21 cellular contexts compared by ENCODE assay signal in the genomic region with DNA sequence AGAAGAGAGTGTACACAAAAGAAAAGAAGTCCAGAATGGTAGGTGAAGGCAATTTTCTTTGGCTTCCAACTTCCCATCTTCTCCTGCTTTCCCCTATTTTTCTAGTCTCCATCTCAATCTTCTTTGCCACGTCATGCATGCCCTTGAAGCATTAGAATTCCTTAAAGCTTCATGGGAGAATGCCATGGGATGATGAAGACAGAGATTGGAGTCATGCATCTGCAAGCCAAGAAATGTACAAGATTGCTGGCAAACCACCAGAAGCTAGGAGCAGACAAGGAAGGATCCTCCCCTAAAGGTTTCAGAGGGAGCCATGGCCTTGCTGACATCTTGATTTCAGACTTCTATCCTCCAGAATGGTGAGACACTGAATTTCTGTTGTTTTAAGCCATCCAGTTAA.
A peak's percentile ranks its signal among the peaks of the same experiment; 100 is the strongest.
DNase-seq lines count a peak whose midpoint lies in the region; ATAC-seq, FAIRE-seq and TF ChIP-seq lines count a peak whose summit lies in the region.
"Had no signal": no experiment of that assay in that cellular context is flagged by ENCODE, and none has a peak within 500 bp of the region (broad histone marks: within the 10 kb centered on the region; RNA-seq: fewer than 3 reads in every experiment).

No MANE protein-coding gene starts in this region.

- H2BK120ac ChIP-seq in IMR-90 (ENCODE audit: low read depth, low read length): peak overlapping the region; percentile 64

- H3K4ac ChIP-seq in IMR-90 (ENCODE audit: low read depth, low read length): peak overlapping the region; percentile 83

- H2BK15ac ChIP-seq in IMR-90 (ENCODE audit: low read depth, low read length): peak overlapping the region; percentile 54; the same call in 1 of the 3 replicates

- WGBS in IMR-90 (ENCODE audit: extremely low coverage in 2 of 2, insufficient read length in 1 of 2), 2 experiments: no CpG with 5 or more reads among the region's 1 CpG

- TF ChIP-seq CTCF in IMR-90 (conservative IDR thresholded peaks at IDR 0.05; ENCODE audit: low read depth, low read length): no peak
- TF ChIP-seq CTCF in kidney (IDR thresholded peaks at IDR 0.05; ENCODE audit: borderline replicate concordance, extremely low read depth, insufficient read depth): no peak

- dilution Hi-C loops in IMR-90 (cut with HindIII; ENCODE audit: low sequenced_read_pairs, unreplicated experiment): no loop called here

- no peaks in the 10 kb centered on the region for H3K79me1 ChIP-seq in IMR-90 (ENCODE audit: low read depth in 1 of 2, low read length in 2 of 2)

- peak; percentile 64 for DNase-seq in EH (ENCODE audit: low read depth)
- DNase-seq in IMR-90: peak; percentile 89
- peak; percentile 38 for DNase-seq in fibroblast of gingiva (ENCODE audit: low read depth)
- DNase-seq in stromal cell of bone marrow (ENCODE audit: low read depth): peak; percentile 75
- no peak for DNase-seq in kidney
- DNase-seq: ACHN; CD8-positive, alpha-beta T cell; H7; NCI-H1048; NCI-H146; NCI-H2081; NCI-H510A; NCI-H774; PC-3; SW 1271 had no signal

- H3K27ac ChIP-seq in IMR-90 (ENCODE audit: insufficient read depth, low read length) (peak overlapping the region; percentile 72; the same call in 1 of the 2 replicates), kidney (ENCODE audit: low read depth in 2 of 2, low read length in 2 of 2) (no peak overlapping the region)
- H3K27ac ChIP-seq: BLaER1 had no signal

- in situ Hi-C loops in IMR-90 (cut with MboI; ENCODE audit: low sequenced_read_pairs): no loop called here

- peak overlapping the region; percentile 10; the same call in 1 of the 2 replicates for H4K91ac ChIP-seq in IMR-90 (ENCODE audit: insufficient read depth, low read depth, low read length)

- H3K4me3 ChIP-seq in IMR-90 (ENCODE audit: insufficient read depth, low read depth, low read length) (no peak overlapping the region), kidney (ENCODE audit: low read length in 2 of 2) (no peak overlapping the region)
- H3K4me3 ChIP-seq: BLaER1, K562 had no signal

- H3K9ac ChIP-seq in IMR-90 (ENCODE audit: low read depth, low read length) (no peak overlapping the region), kidney (ENCODE audit: low read length in 2 of 2) (no peak overlapping the region)
- H3K9ac ChIP-seq: BLaER1 had no signal

- no peak overlapping the region for H3K56ac ChIP-seq in IMR-90 (ENCODE audit: extremely low read depth, insufficient read depth, low read length)

- ATAC-seq in IMR-90 (ENCODE audit: low read depth) (no peak), GM18520 (IDR thresholded peaks at IDR 0.05; ENCODE audit: unreplicated experiment) (no peak), GM18502 (IDR thresholded peaks at IDR 0.05; ENCODE audit: poor library complexity, unreplicated experiment) (no peak)
- ATAC-seq: CD8-positive, alpha-beta T cell; K562; PC-3 had no signal

- H3K36me3 ChIP-seq in IMR-90 (ENCODE audit: control insufficient read depth, insufficient read depth, low read length): no peaks in the 10 kb centered on the region
- no peaks in the 10 kb centered on the region for H3K36me3 ChIP-seq in kidney (ENCODE audit: control insufficient read depth in 1 of 2, insufficient read depth in 2 of 2, low read length in 2 of 2)
- H3K36me3 ChIP-seq: BLaER1 had no signal

- H3K14ac ChIP-seq in IMR-90 (replicated peaks; ENCODE audit: low read depth, low read length): peak overlapping the region; percentile 44; the same call in 1 of the 2 replicates

- no peaks in the 10 kb centered on the region for H3K27me3 ChIP-seq in IMR-90 (ENCODE audit: control insufficient read depth, insufficient read depth, low read length)
- H3K27me3 ChIP-seq: BLaER1 had no signal

- H2BK5ac ChIP-seq in IMR-90 (ENCODE audit: low read depth, low read length, poor library complexity, severe bottlenecking): peak overlapping the region; percentile 96

- H3K4me1 ChIP-seq in IMR-90 (ENCODE audit: control insufficient read depth, insufficient read depth, low read length) (peaks cover 28% of the 10 kb centered on the region), kidney (ENCODE audit: control insufficient read depth in 1 of 2, insufficient read depth in 1 of 2, low read depth in 1 of 2, low read length in 2 of 2) (no peaks in the 10 kb centered on the region)

- H3K9me3 ChIP-seq in IMR-90 (ENCODE audit: control insufficient read depth, insufficient read depth, low read length) (no peaks in the 10 kb centered on the region), kidney (ENCODE audit: control insufficient read depth in 1 of 2, low read length in 2 of 2) (peaks cover 0 to 3% of the 10 kb centered on the region in 2 donors)

- no peak for FAIRE-seq in kidney (lab: Jason Lieb, UNC)
- FAIRE-seq: G401.6, GM12891, K562 had no signal

- H2AK5ac ChIP-seq in IMR-90 (ENCODE audit: low read depth, low read length): no peak overlapping the region

- peak overlapping the region; percentile 26; the same call in 1 of the 2 replicates for H4K5ac ChIP-seq in IMR-90 (ENCODE audit: low read depth, low read length)

- H4K8ac ChIP-seq in IMR-90 (ENCODE audit: low read depth in 2 of 2, low read length in 2 of 2): peak overlapping the region; percentile 25 to 29; a peak in 2 of 4 replicates

- H3K23ac ChIP-seq in IMR-90 (ENCODE audit: low read depth, low read length): 0 out of 2 replicates have a peak overlapping the region, but pooled peaks have one; percentile 1

- no peaks in the 10 kb centered on the region for H4K20me1 ChIP-seq in IMR-90 (ENCODE audit: insufficient read depth, low read length)
- H4K20me1 ChIP-seq: BLaER1 had no signal

- H3K18ac ChIP-seq in IMR-90 (ENCODE audit: low read depth, low read length): peak overlapping the region; percentile 58; the same call in 1 of the 2 replicates

- BruUV-seq in IMR-90 (replicated peaks; lab: Mats Ljungman, UMichigan): no TSS peak

- H2BK20ac ChIP-seq in IMR-90 (ENCODE audit: low read depth, low read length): peak overlapping the region; percentile 71

- no peak for TF ChIP-seq POLR2A in IMR-90 (IDR thresholded peaks at IDR 0.05; ENCODE audit: low read depth, low read length)

- no peak overlapping the region for H2AK9ac ChIP-seq in IMR-90 (replicated peaks; ENCODE audit: low read depth, low read length, poor library complexity)

- no peak overlapping the region for H3K4me2 ChIP-seq in IMR-90 (ENCODE audit: low read depth, low read length)
- H3K4me2 ChIP-seq: BLaER1 had no signal

- CTCF ChIA-PET in IMR-90 (lab: Yijun Ruan, JAX): no interaction called here

- POLR2A ChIA-PET in IMR-90 (lab: Charles Lee; ENCODE audit: unreplicated experiment): no interaction called here

- intact Hi-C loops in IMR-90 (cut with micrococcal nuclease): loop anchor here (10.0 kb wide), 1 partner anchor 98 kb away; no protein-coding TSS in a partner anchor
- intact Hi-C loops in kidney (cut with DNase I): no loop called here

- no peak for TF ChIP-seq RAD21 in IMR-90 (IDR thresholded peaks at IDR 0.05; ENCODE audit: low read length)

- peaks cover 11% of the 10 kb centered on the region for H3K9me1 ChIP-seq in IMR-90 (ENCODE audit: insufficient read depth, low read length)

- H2AFZ ChIP-seq in IMR-90 (replicated peaks; ENCODE audit: low read length, poor library complexity): no peak overlapping the region

TF ChIP-seq in IMR-90, 13 proteins besides CTCF, POLR2A, EP300 and RAD21:
- TF ChIP-seq NFE2L2 (IDR thresholded peaks at IDR 0.05; ENCODE audit: low read depth, low read length) (peak; percentile 22; the same call in 1 of the 2 replicates), MXI1 (IDR thresholded peaks at IDR 0.05; ENCODE audit: borderline replicate concordance, low read depth, low read length) (no peak)
